2 cellular contexts compared by ENCODE assay signal in the genomic region with DNA sequence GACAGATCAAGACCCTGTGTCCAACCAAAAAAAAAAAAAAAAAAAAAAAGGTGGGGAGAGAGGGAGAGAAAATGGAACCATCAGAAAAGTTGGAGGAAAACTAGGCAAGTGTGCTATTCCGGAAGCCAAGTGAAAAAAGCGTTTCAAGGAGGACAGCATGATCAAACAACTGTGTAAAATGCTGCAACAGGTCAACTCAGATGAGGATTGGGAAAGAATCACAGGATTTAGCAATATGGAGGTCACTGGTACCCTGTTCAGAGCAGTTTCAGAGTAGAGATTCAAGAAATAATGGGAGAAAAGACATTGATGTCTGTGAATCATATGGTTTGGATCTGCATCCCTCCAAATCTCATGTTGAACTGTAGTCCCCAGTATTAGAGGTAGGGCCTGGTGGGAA.
A peak's percentile ranks its signal among the peaks of the same experiment; 100 is the strongest.
TF ChIP-seq lines count a peak whose summit lies in the region.

No MANE protein-coding gene starts in this region.

TF ChIP-seq in WTC11, 78 proteins besides CTCF, POLR2A, EP300 and RAD21:
- TF ChIP-seq ESRRA (CRISPR knock-in tag; IDR thresholded peaks at IDR 0.05; ENCODE audit: borderline replicate concordance) (no peak), GABPB1 (CRISPR knock-in tag; IDR thresholded peaks at IDR 0.05) (peak; percentile 33; the same call in 1 of the 2 replicates)

TF ChIP-seq in SK-N-SH, 30 proteins besides CTCF, POLR2A, EP300 and RAD21:
- TF ChIP-seq MEF2A (IDR thresholded peaks at IDR 0.05; ENCODE audit: borderline replicate concordance, low read depth) (no peak), RXRA (IDR thresholded peaks at IDR 0.05; ENCODE audit: borderline replicate concordance, low read depth) (no peak), FOSL2 (IDR thresholded peaks at IDR 0.05; ENCODE audit: borderline replicate concordance, low read depth) (no peak), FOXM1 (IDR thresholded peaks at IDR 0.05; ENCODE audit: low read depth) (no peak), RFX5 (IDR thresholded peaks at IDR 0.05; ENCODE audit: low read length) (no peak), FOXJ3 (CRISPR knock-in tag; IDR thresholded peaks at IDR 0.05) (no peak)
- TF ChIP-seq, protein P1, sequence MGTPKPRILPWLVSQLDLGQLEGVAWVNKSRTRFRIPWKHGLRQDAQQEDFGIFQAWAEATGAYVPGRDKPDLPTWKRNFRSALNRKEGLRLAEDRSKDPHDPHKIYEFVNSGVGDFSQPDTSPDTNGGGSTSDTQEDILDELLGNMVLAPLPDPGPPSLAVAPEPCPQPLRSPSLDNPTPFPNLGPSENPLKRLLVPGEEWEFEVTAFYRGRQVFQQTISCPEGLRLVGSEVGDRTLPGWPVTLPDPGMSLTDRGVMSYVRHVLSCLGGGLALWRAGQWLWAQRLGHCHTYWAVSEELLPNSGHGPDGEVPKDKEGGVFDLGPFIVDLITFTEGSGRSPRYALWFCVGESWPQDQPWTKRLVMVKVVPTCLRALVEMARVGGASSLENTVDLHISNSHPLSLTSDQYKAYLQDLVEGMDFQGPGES (IDR thresholded peaks at IDR 0.05; ENCODE audit: low read depth, low read length), result no peak
- TF ChIP-seq, protein P2, sequence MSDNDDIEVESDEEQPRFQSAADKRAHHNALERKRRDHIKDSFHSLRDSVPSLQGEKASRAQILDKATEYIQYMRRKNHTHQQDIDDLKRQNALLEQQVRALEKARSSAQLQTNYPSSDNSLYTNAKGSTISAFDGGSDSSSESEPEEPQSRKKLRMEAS (IDR thresholded peaks at IDR 0.05; ENCODE audit: low read depth), result no peak
- TF ChIP-seq, protein P3, sequence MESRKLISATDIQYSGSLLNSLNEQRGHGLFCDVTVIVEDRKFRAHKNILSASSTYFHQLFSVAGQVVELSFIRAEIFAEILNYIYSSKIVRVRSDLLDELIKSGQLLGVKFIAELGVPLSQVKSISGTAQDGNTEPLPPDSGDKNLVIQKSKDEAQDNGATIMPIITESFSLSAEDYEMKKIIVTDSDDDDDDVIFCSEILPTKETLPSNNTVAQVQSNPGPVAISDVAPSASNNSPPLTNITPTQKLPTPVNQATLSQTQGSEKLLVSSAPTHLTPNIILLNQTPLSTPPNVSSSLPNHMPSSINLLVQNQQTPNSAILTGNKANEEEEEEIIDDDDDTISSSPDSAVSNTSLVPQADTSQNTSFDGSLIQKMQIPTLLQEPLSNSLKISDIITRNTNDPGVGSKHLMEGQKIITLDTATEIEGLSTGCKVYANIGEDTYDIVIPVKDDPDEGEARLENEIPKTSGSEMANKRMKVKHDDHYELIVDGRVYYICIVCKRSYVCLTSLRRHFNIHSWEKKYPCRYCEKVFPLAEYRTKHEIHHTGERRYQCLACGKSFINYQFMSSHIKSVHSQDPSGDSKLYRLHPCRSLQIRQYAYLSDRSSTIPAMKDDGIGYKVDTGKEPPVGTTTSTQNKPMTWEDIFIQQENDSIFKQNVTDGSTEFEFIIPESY (IDR thresholded peaks at IDR 0.05; ENCODE audit: borderline replicate concordance, low read depth), result no peak
TF ChIP-seq in SK-N-SH: peak in this region for 0.
